In the genomic region with DNA sequence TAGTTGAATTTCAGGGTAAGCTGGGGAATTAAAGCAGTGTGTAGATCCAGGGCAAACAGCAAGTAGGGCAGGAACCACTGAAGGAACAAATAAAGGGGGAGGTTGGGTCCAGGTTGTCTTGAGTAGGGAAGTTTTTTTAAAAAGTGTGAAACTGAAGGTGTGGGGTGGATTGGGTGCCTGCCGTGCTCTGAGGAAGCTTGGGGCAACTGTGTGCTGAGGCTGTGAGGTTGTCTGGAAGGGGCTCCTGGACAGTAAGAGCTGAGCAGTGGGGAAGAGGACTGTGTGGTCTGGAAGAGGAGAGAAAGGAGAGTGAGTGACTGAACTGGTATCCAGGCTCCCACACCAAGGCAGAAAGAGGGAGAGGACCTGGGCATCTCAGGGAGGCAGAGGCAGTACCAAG, we compare ENCODE assay signal across 3 cellular contexts.
TF ChIP-seq lines count a peak whose summit lies in the region.

No MANE protein-coding gene starts in this region.

TF ChIP-seq in SK-N-SH treated with all-trans-retinoic acid at 6 μM for 48 hours, 23 proteins besides CTCF, POLR2A, EP300 and RAD21 (continues in another document):
- TF ChIP-seq OSR1 (CRISPR knock-in tag; IDR thresholded peaks at IDR 0.05) (no peak), ESRRG (CRISPR knock-in tag; IDR thresholded peaks at IDR 0.05) (no peak), ARNTL (CRISPR knock-in tag; IDR thresholded peaks at IDR 0.05; ENCODE audit: borderline replicate concordance, low read depth) (no peak), GLIS3 (CRISPR knock-in tag; IDR thresholded peaks at IDR 0.05) (no peak), ISL1 (CRISPR knock-in tag; IDR thresholded peaks at IDR 0.05) (no peak), ZFP3 (CRISPR knock-in tag; IDR thresholded peaks at IDR 0.05) (no peak), ZNF70 (CRISPR knock-in tag; IDR thresholded peaks at IDR 0.05) (no peak), TCF4 (CRISPR knock-in tag; IDR thresholded peaks at IDR 0.05; ENCODE audit: borderline replicate concordance) (no peak), RARB (CRISPR knock-in tag; IDR thresholded peaks at IDR 0.05) (no peak), CREB5 (CRISPR knock-in tag; IDR thresholded peaks at IDR 0.05; ENCODE audit: low read depth) (no peak)
- TF ChIP-seq, protein P1, sequence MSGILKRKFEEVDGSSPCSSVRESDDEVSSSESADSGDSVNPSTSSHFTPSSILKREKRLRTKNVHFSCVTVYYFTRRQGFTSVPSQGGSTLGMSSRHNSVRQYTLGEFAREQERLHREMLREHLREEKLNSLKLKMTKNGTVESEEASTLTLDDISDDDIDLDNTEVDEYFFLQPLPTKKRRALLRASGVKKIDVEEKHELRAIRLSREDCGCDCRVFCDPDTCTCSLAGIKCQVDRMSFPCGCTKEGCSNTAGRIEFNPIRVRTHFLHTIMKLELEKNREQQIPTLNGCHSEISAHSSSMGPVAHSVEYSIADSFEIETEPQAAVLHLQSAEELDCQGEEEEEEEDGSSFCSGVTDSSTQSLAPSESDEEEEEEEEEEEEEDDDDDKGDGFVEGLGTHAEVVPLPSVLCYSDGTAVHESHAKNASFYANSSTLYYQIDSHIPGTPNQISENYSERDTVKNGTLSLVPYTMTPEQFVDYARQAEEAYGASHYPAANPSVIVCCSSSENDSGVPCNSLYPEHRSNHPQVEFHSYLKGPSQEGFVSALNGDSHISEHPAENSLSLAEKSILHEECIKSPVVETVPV (CRISPR knock-in tag; IDR thresholded peaks at IDR 0.05), result no peak
- TF ChIP-seq, protein P2, sequence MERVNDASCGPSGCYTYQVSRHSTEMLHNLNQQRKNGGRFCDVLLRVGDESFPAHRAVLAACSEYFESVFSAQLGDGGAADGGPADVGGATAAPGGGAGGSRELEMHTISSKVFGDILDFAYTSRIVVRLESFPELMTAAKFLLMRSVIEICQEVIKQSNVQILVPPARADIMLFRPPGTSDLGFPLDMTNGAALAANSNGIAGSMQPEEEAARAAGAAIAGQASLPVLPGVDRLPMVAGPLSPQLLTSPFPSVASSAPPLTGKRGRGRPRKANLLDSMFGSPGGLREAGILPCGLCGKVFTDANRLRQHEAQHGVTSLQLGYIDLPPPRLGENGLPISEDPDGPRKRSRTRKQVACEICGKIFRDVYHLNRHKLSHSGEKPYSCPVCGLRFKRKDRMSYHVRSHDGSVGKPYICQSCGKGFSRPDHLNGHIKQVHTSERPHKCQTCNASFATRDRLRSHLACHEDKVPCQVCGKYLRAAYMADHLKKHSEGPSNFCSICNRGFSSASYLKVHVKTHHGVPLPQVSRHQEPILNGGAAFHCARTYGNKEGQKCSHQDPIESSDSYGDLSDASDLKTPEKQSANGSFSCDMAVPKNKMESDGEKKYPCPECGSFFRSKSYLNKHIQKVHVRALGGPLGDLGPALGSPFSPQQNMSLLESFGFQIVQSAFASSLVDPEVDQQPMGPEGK (CRISPR knock-in tag; IDR thresholded peaks at IDR 0.05; ENCODE audit: borderline replicate concordance), result no peak

TF ChIP-seq in SK-N-SH, 30 proteins besides CTCF, POLR2A, EP300 and RAD21:
- TF ChIP-seq CHD2 (IDR thresholded peaks at IDR 0.05; ENCODE audit: low read length, partially characterized antibody) (no peak), NFIC (IDR thresholded peaks at IDR 0.05; ENCODE audit: borderline replicate concordance) (no peak), FOSL2 (IDR thresholded peaks at IDR 0.05; ENCODE audit: borderline replicate concordance, low read depth) (no peak), TAF1 (IDR thresholded peaks at IDR 0.05; ENCODE audit: borderline replicate concordance, low read depth, low read length) (no peak), ELF1 (IDR thresholded peaks at IDR 0.05) (no peak), IRF3 (IDR thresholded peaks at IDR 0.05; ENCODE audit: low read depth, low read length) (no peak), EZH2phosphoT487 (IDR thresholded peaks at IDR 0.05; ENCODE audit: borderline replicate concordance, low read depth) (no peak), GABPA (IDR thresholded peaks at IDR 0.05; ENCODE audit: low read depth) (no peak), NRF1 (IDR thresholded peaks at IDR 0.05; ENCODE audit: low read depth, low read length) (no peak), TCF12 (IDR thresholded peaks at IDR 0.05) (no peak), SIN3A (IDR thresholded peaks at IDR 0.05; ENCODE audit: borderline replicate concordance, low read depth, low read length) (no peak), TEAD4 (IDR thresholded peaks at IDR 0.05; ENCODE audit: borderline replicate concordance, insufficient read depth) (no peak)
- TF ChIP-seq, protein P3, sequence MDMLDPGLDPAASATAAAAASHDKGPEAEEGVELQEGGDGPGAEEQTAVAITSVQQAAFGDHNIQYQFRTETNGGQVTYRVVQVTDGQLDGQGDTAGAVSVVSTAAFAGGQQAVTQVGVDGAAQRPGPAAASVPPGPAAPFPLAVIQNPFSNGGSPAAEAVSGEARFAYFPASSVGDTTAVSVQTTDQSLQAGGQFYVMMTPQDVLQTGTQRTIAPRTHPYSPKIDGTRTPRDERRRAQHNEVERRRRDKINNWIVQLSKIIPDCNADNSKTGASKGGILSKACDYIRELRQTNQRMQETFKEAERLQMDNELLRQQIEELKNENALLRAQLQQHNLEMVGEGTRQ (IDR thresholded peaks at IDR 0.05; ENCODE audit: borderline replicate concordance, low read depth, low read length), result no peak

TF ChIP-seq in HEK293, 187 proteins besides CTCF, POLR2A, EP300 and RAD21:
- TF ChIP-seq ZNF600 (tag by site-specific recombination; IDR thresholded peaks at IDR 0.05) (0 out of 2 replicates have a peak, but pooled peaks have one; percentile 49), ZNF221 (tag by site-specific recombination; IDR thresholded peaks at IDR 0.05; ENCODE audit: borderline replicate concordance) (no peak), ZNF629 (tag by site-specific recombination; IDR thresholded peaks at IDR 0.05) (no peak), PRDM10 (tag by site-specific recombination; IDR thresholded peaks at IDR 0.05) (peak; percentile 69), ZNF155 (tag by site-specific recombination; IDR thresholded peaks at IDR 0.05) (no peak)
